29 cellular contexts compared by ENCODE assay signal in the genomic region with DNA sequence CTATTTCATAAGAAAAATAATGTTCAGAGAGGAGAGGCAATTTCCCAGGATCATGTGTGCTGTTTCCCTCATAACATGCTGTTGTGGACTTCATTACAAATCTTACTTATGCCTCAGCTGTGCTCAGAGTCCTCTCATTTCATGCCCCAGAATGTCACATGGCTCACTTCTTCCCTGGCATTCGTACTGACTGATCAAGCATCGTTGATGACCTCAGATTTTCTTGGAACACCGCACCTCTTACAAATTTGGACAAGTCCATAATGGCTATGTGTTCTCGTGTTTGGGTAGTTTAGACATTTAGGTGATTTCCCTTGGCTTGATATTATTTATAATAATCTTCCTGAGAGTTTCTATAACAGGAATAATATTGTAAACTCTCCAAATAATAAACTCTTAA. TPM values are rescaled to one million over a fixed set of nuclear protein-coding genes. Genes with fewer than 3 reads are reported as not detected.
"Had no signal": no experiment of that assay in that cellular context is flagged by ENCODE, and none has a peak within 500 bp of the region (broad histone marks: within the 10 kb centered on the region; RNA-seq: fewer than 3 reads in every experiment).

No MANE protein-coding gene starts in this region.

- H3K4me1 ChIP-seq: left lung, lower lobe of right lung, right atrium auricular region, right lobe of liver, tibial nerve, uterus had no signal

- H3K27ac ChIP-seq: left lung, lower lobe of right lung, ovary, right atrium auricular region, right lobe of liver, tibial nerve, uterus had no signal

- H3K9me3 ChIP-seq: left lung, lower lobe of right lung, ovary, right atrium auricular region, right lobe of liver, tibial nerve, uterus had no signal

- DNase-seq: hippocampal formation; kidney glomerular epithelial cell; left colon; left lung; lower lobe of right lung; mesendoderm; naive B cell; ovary; right lobe of liver; stimulated activated CD4-positive, alpha-beta T cell treated with anti-CD3 and anti-CD28 coated beads, Interleukin-1b, Interleukin-23, amount 100 ng/mL, for 48 hours; stimulated activated CD4-positive, alpha-beta T cell treated with anti-CD3 and anti-CD28 coated beads, Interleukin-2, amount 100 ng/mL, for 48 hours; stimulated activated CD4-positive, alpha-beta T cell treated with anti-CD3 and anti-CD28 coated beads, Interleukin-4, amount 100 ng/mL, for 4 hours; stimulated activated CD8-positive, alpha-beta memory T cell treated with anti-CD3 and anti-CD28 coated beads, Interleukin-4, amount 100 ng/mL, for 48 hours; stimulated activated naive CD4-positive, alpha-beta T cell treated with Interleukin-2 at 50 U/mL for 16 hours; stimulated activated naive CD8-positive, alpha-beta T cell treated with anti-CD3 and anti-CD28 coated beads, Interleukin-15, amount 100 ng/mL, for 72 hours; substantia nigra; uterus had no signal

- H3K4me2 ChIP-seq: smooth muscle cell had no signal

- H3K36me3 ChIP-seq: left lung, lower lobe of right lung, ovary, right atrium auricular region, right lobe of liver, tibial nerve, uterus had no signal

- H3K27me3 ChIP-seq: left lung, ovary, right atrium auricular region, right lobe of liver, tibial nerve, uterus had no signal

- H3K4me3 ChIP-seq: left lung, lower lobe of right lung, ovary, right atrium auricular region, right lobe of liver, smooth muscle cell, tibial nerve, uterus had no signal

- FAIRE-seq: keratinocyte had no signal

RNA-seq across cellular contexts. Expression of a gene that starts 32.9 kb away (rescaled TPM):
- total RNA-seq: liver; lower lobe of right lung; mononuclear cell; natural killer cell treated with Interleukin-12 subunit alpha and Interleukin-12 subunit beta and Interleukin-15 and Interleukin-18, amount 100 ng/mL, for 72 hours; progenitor cell of endocrine pancreas; pulmonary artery endothelial cell; right lobe of liver; skeletal muscle tissue; temporal lobe; tibial nerve; ureter; uterus had no signal
